ENCODE assay signal across 17 cellular contexts in the genomic region with DNA sequence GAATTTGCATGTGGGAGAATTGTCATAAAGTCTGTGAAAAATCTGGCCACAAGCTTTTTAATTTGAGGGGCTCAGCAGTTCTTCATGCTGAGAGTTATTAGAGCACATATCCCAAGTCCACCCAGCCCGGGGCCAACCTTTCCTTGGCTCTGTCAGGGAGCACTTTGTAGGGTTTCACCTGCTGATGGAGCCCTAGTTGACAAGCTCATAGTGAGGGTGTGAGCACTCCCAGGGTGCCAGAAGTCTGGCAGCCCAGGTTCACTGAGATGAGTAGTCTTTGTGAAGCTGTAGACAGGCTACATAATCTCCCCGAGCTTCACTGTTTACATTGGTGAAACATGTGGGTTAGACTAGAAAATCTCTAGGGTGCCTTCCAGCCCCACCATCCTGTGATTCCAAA.
DNase-seq lines count a peak whose midpoint lies in the region; ATAC-seq and TF ChIP-seq lines count a peak whose summit lies in the region.
"Had no signal": no experiment of that assay in that cellular context is flagged by ENCODE, and none has a peak within 500 bp of the region (broad histone marks: within the 10 kb centered on the region; RNA-seq: fewer than 3 reads in every experiment).

No MANE protein-coding gene starts in this region.

- peaks cover 2 to 3% of the 10 kb centered on the region in 2 donors for H3K27me3 Mint-ChIP-seq in CD4-positive, alpha-beta memory T cell
- H3K27me3 Mint-ChIP-seq: activated naive CD8-positive, alpha-beta T cell had no signal

- H3K4me1 Mint-ChIP-seq in CD4-positive, alpha-beta memory T cell = no peaks in the 10 kb centered on the region

- intact Hi-C loops in CD4-positive, alpha-beta memory T cell (cut with micrococcal nuclease) = no loop called here

- peaks cover 3% of the 10 kb centered on the region for H3K27me3 ChIP-seq in CD4-positive, alpha-beta memory T cell (ENCODE audit: insufficient read depth, low read length)
- H3K27me3 ChIP-seq: Peyer's patch, right atrium auricular region had no signal

- no peak overlapping the region for H3K4me3 ChIP-seq in choroid plexus epithelial cell (ENCODE audit: low read depth, low read length)
- H3K4me3 ChIP-seq in CD4-positive, alpha-beta memory T cell (ENCODE audit: low read length in 2 of 2) = no peak overlapping the region
- H3K4me3 ChIP-seq: Peyer's patch, right atrium auricular region, thoracic aorta had no signal

- no peaks in the 10 kb centered on the region for H3K36me3 ChIP-seq in CD4-positive, alpha-beta memory T cell (ENCODE audit: insufficient read depth, low read length)
- H3K36me3 ChIP-seq: Peyer's patch, right atrium auricular region, thoracic aorta had no signal

- H3K9me3 Mint-ChIP-seq in CD4-positive, alpha-beta memory T cell = peaks cover 0 to 5% (median 0%) of the 10 kb centered on the region in 8 donors

- TF ChIP-seq CTCF in GM20000 (IDR thresholded peaks at IDR 0.05; ENCODE audit: extremely low read depth, missing control alignments) (no peak), choroid plexus epithelial cell (conservative IDR thresholded peaks at IDR 0.05; ENCODE audit: low read depth, low read length) (no peak)

- CTCF ChIA-PET in CD4-positive, alpha-beta memory T cell (lab: Charles Lee; ENCODE audit: partially characterized antibody) = no interaction called here

- H3K9me3 ChIP-seq in CD4-positive, alpha-beta memory T cell (ENCODE audit: control insufficient read depth in 1 of 2, low read length in 2 of 2) = no peaks in the 10 kb centered on the region
- H3K9me3 ChIP-seq: Peyer's patch, right atrium auricular region, thoracic aorta had no signal

- no peaks in the 10 kb centered on the region for H3K36me3 Mint-ChIP-seq in CD4-positive, alpha-beta memory T cell
- H3K36me3 Mint-ChIP-seq: activated naive CD8-positive, alpha-beta T cell had no signal

- ATAC-seq in GM18499 (IDR thresholded peaks at IDR 0.05; ENCODE audit: insufficient read depth, unreplicated experiment) = peak; percentile 10
- ATAC-seq in HG03108 (IDR thresholded peaks at IDR 0.05; ENCODE audit: unreplicated experiment) = peak; percentile 8
- ATAC-seq in GM19455 (IDR thresholded peaks at IDR 0.05; ENCODE audit: unreplicated experiment) = no peak
- ATAC-seq: foreskin keratinocyte had no signal

- DNase-seq in GM20000 (ENCODE audit: low spot score) (peak; percentile 3), choroid plexus epithelial cell (ENCODE audit: low read depth) (peak; percentile 14), NCI-H146 treated with DMSO at 0.1 percent for 48 hours (lab: John Stamatoyannopoulos, UW; ENCODE audit: unreplicated experiment) (no peak), COLO829 (ENCODE audit: low spot score) (no peak)
- no peak for DNase-seq in CD4-positive, alpha-beta memory T cell
- DNase-seq: activated CD8-positive, alpha-beta memory T cell treated with anti-CD3 and anti-CD28 coated beads, Interleukin-2, amount 50 U/mL, for 48 hours; foreskin keratinocyte; NCI-H1417 treated with DMSO at 0.1 percent for 48 hours; NCI-H510A treated with DMSO at 0.1 percent for 48 hours; Peyer's patch; stimulated activated CD8-positive, alpha-beta memory T cell treated with anti-CD3 and anti-CD28 coated beads, Interleukin-4, amount 100 ng/mL, for 48 hours had no signal

- H3K27ac Mint-ChIP-seq in CD4-positive, alpha-beta memory T cell = no peak overlapping the region
- H3K27ac Mint-ChIP-seq: activated naive CD8-positive, alpha-beta T cell had no signal

- H3K4me1 ChIP-seq in CD4-positive, alpha-beta memory T cell (ENCODE audit: insufficient read depth, low read length) = no peaks in the 10 kb centered on the region
- H3K4me1 ChIP-seq: foreskin keratinocyte, Peyer's patch had no signal

- no peak overlapping the region for H3K4me3 Mint-ChIP-seq in CD4-positive, alpha-beta memory T cell
- H3K4me3 Mint-ChIP-seq: activated naive CD8-positive, alpha-beta T cell had no signal

- H3K27ac ChIP-seq in CD4-positive, alpha-beta memory T cell (ENCODE audit: low read depth, low read length) = no peak overlapping the region
- H3K27ac ChIP-seq: foreskin keratinocyte, Peyer's patch, right atrium auricular region, thoracic aorta had no signal

- POLR2A ChIA-PET in CD4-positive, alpha-beta memory T cell (lab: Charles Lee; ENCODE audit: partially characterized antibody) = no interaction called here

Comparison
In these comparisons a context has a peak if more than half of its experiments do, and no peak if none do; other contexts are left out.
1. DNase-seq: peak in GM20000 (single experiment) and choroid plexus epithelial cell (single experiment); none in NCI-H146 treated with DMSO at 0.1 percent for 48 hours (single experiment), CD4-positive, alpha-beta memory T cell (0 of 5) and COLO829 (single experiment).